In the genomic region with DNA sequence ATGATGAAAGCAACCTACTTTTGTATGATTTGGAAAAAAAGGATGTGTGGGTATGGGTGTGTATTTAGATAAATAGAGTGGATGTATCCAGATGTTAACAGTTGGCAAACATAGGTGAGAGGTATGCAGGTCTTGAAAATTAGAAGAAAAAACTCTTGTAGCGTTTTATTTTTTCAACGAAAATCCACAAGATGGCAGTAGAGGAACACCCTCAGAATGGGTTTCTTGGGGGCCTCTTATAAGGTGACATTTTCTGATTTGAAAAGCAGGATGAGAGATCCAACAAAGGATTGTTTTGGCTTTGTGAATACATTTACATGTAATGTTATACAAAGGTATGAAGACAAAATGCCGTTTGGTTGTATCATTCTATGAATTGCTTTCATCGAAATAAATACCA, we compare ENCODE assay signal across 7 cellular contexts.
DNase-seq lines count a peak whose midpoint lies in the region; ATAC-seq and TF ChIP-seq lines count a peak whose summit lies in the region.

No MANE protein-coding gene starts in this region.

- no peak overlapping the region for H3K27ac ChIP-seq in OCI-LY1 (ENCODE audit: low read depth, low read length, poor library complexity, severe bottlenecking)
- H3K27ac ChIP-seq in esophagus squamous epithelium: no peak overlapping the region
- H3K27ac ChIP-seq in smooth muscle cell (ENCODE audit: low read depth): no peak overlapping the region

- H3F3A ChIP-seq in OCI-LY1 (ENCODE audit: insufficient read depth, low read length) (no peaks in the 10 kb centered on the region), smooth muscle cell (ENCODE audit: low read depth) (no peaks in the 10 kb centered on the region)

- H2AFZ ChIP-seq in OCI-LY1 (ENCODE audit: low read length) (no peak overlapping the region), smooth muscle cell (ENCODE audit: low read depth) (no peak overlapping the region)

- H3K9ac ChIP-seq in OCI-LY1 (ENCODE audit: low read length): no peak overlapping the region
- H3K9ac ChIP-seq in smooth muscle cell (ENCODE audit: low read depth): no peak overlapping the region

- WGBS in esophagus squamous epithelium, 2 donors: 25 to 34% methylated on average over 4 of the region's 4 CpGs
- WGBS in smooth muscle cell (ENCODE audit: low lambda C conversion rate): 32% methylated on average over 4 of the region's 4 CpGs

- ATAC-seq in HG02870 (IDR thresholded peaks at IDR 0.05; ENCODE audit: unreplicated experiment) (peak; percentile 57), GM18861 (IDR thresholded peaks at IDR 0.05; ENCODE audit: unreplicated experiment) (no peak), GM21825 (IDR thresholded peaks at IDR 0.05; ENCODE audit: unreplicated experiment) (no peak)

- intact Hi-C loops in esophagus squamous epithelium (cut with DNase I): no loop called here

- in situ Hi-C loops in G401 (cut with HindIII; ENCODE audit: low sequenced_read_pairs): no loop called here

- DNase-seq in G401 (ENCODE audit: low spot score) (peak; percentile 69), esophagus squamous epithelium (lab: John Stamatoyannopoulos, UW) (no peak), smooth muscle cell (lab: John Stamatoyannopoulos, UW; ENCODE audit: unreplicated experiment) (no peak)

- H3K36me3 ChIP-seq in OCI-LY1 (ENCODE audit: insufficient read depth, low read length): no peaks in the 10 kb centered on the region
- no peaks in the 10 kb centered on the region for H3K36me3 ChIP-seq in esophagus squamous epithelium
- no peaks in the 10 kb centered on the region for H3K36me3 ChIP-seq in smooth muscle cell (ENCODE audit: low read depth)

- H4K20me1 ChIP-seq in OCI-LY1 (ENCODE audit: insufficient read depth, low read length) (no peaks in the 10 kb centered on the region), smooth muscle cell (ENCODE audit: low read depth) (no peaks in the 10 kb centered on the region)

- H3K27me3 ChIP-seq in OCI-LY1 (ENCODE audit: insufficient read depth, low read length): no peaks in the 10 kb centered on the region
- H3K27me3 ChIP-seq in esophagus squamous epithelium: no peaks in the 10 kb centered on the region
- H3K27me3 ChIP-seq in smooth muscle cell (ENCODE audit: low read depth): no peaks in the 10 kb centered on the region

- H3K79me2 ChIP-seq in OCI-LY1 (ENCODE audit: insufficient read depth, low read length) (no peaks in the 10 kb centered on the region), smooth muscle cell (ENCODE audit: low read depth) (no peaks in the 10 kb centered on the region)

- H3K4me1 ChIP-seq in OCI-LY1 (ENCODE audit: insufficient read depth, low read length, severe bottlenecking) (no peaks in the 10 kb centered on the region), esophagus squamous epithelium (no peaks in the 10 kb centered on the region), smooth muscle cell (ENCODE audit: low read depth) (no peaks in the 10 kb centered on the region)

- no peaks in the 10 kb centered on the region for H3K9me3 ChIP-seq in OCI-LY1 (ENCODE audit: low read length)
- no peaks in the 10 kb centered on the region for H3K9me3 ChIP-seq in esophagus squamous epithelium
- H3K9me3 ChIP-seq in smooth muscle cell (replicated peaks; ENCODE audit: low read depth): no peaks in the 10 kb centered on the region

- H3K9me2 ChIP-seq in OCI-LY1 (ENCODE audit: low read depth, low read length): no peaks in the 10 kb centered on the region

- TF ChIP-seq POLR2A in esophagus squamous epithelium (IDR thresholded peaks at IDR 0.05): no peak

- H3K4me3 ChIP-seq in OCI-LY1 (ENCODE audit: low read depth, low read length, poor library complexity, severe bottlenecking) (no peak overlapping the region), esophagus squamous epithelium (no peak overlapping the region), smooth muscle cell (no peak overlapping the region)

- peak; percentile 45 for TF ChIP-seq CTCF in OCI-LY1 (IDR thresholded peaks at IDR 0.05; ENCODE audit: low read length)
- TF ChIP-seq CTCF in esophagus squamous epithelium (IDR thresholded peaks at IDR 0.05): peak in 5 of 6 experiments; percentile 12 to 40 (median 23)
- TF ChIP-seq CTCF in smooth muscle cell (IDR thresholded peaks at IDR 0.05; ENCODE audit: borderline replicate concordance, insufficient read depth, poor library complexity, severe bottlenecking): peak; percentile 56

- H3K4me2 ChIP-seq in OCI-LY1 (ENCODE audit: low read length): no peak overlapping the region
- H3K4me2 ChIP-seq in smooth muscle cell: no peak overlapping the region
